ENCODE assay signal across 25 cellular contexts in genomic region chr4:8647626-8648025, GRCh38. TPM values are rescaled to one million over a fixed set of nuclear protein-coding genes. Genes with fewer than 3 reads are reported as not detected.
A peak's percentile ranks its signal among the peaks of the same experiment; 100 is the strongest.
DNase-seq lines count a peak whose midpoint lies in the region; ATAC-seq and TF ChIP-seq lines count a peak whose summit lies in the region.
"Had no signal": no experiment of that assay in that cellular context is flagged by ENCODE, and none has a peak within 500 bp of the region (broad histone marks: within the 10 kb centered on the region; RNA-seq: fewer than 3 reads in every experiment).

No MANE protein-coding gene starts in this region.

- no peak overlapping the region for H3K27ac ChIP-seq in upper lobe of right lung
- H3K27ac ChIP-seq: esophagus squamous epithelium, GM23248, heart right ventricle, neural progenitor cell, prostate gland had no signal

- DNase-seq in DMS79 (lab: John Stamatoyannopoulos, UW) (peak; percentile 63), NCI-H1105 treated with DMSO at 0.1 percent for 48 hours (lab: John Stamatoyannopoulos, UW) (peak; percentile 10), ecto neural progenitor cell (ENCODE audit: low spot score) (peak; percentile 45), posterior vena cava (ENCODE audit: low spot score) (peak; percentile 31), NCI-H1048 (lab: John Stamatoyannopoulos, UW) (no peak), SIG-M5 (lab: John Stamatoyannopoulos, UW) (no peak), erythroblast (lab: John Stamatoyannopoulos, UW) (no peak), upper lobe of right lung (no peak)
- DNase-seq: ACHN; activated CD4-positive, alpha-beta T cell treated with anti-CD3 and anti-CD28 coated beads, Interleukin-2, amount 10 ng/mL, durations not matched to agents 24 days and 14 days; activated naive CD4-positive, alpha-beta T cell treated with anti-CD3 and anti-CD28 coated beads, Interleukin-2, amount 50 U/mL, for 16 hours; amygdala; BE2C; esophagus squamous epithelium; foreskin melanocyte; GM23248; heart right ventricle; Kasumi-1; NCI-H526 treated with DMSO at 0.1 percent for 48 hours; SHP77 treated with DMSO at 0.1 percent for 48 hours; SW 1271 had no signal

- intact Hi-C loops in posterior vena cava (cut with DNase I) = no loop called here
- intact Hi-C loops in upper lobe of right lung (cut with DNase I) = no loop called here

- ATAC-seq in upper lobe of right lung = no peak
- ATAC-seq: GM12878, heart right ventricle, Panc1 had no signal

- H3K27me3 ChIP-seq in upper lobe of right lung = peaks cover 6% of the 10 kb centered on the region
- H3K27me3 ChIP-seq: BE2C, neural progenitor cell had no signal

- no peaks in the 10 kb centered on the region for H3K9me3 ChIP-seq in upper lobe of right lung
- H3K9me3 ChIP-seq: BE2C, esophagus squamous epithelium, heart right ventricle, prostate gland had no signal

- TF ChIP-seq POLR2A in erythroblast (IDR thresholded peaks at IDR 0.05; ENCODE audit: low read length) = no peak

- H3K4me3 ChIP-seq in upper lobe of right lung = no peak overlapping the region
- H3K4me3 ChIP-seq: esophagus squamous epithelium, GM12878, GM23248, heart right ventricle, neural progenitor cell, prostate gland had no signal

- no peak for TF ChIP-seq CTCF in upper lobe of right lung (IDR thresholded peaks at IDR 0.05)

- H3K4me1 ChIP-seq in upper lobe of right lung = no peaks in the 10 kb centered on the region
- H3K4me1 ChIP-seq: BE2C, esophagus squamous epithelium, heart right ventricle, prostate gland had no signal

- H3K36me3 ChIP-seq in upper lobe of right lung = no peaks in the 10 kb centered on the region
- H3K36me3 ChIP-seq: BE2C, esophagus squamous epithelium, heart right ventricle, neural progenitor cell, prostate gland had no signal

RNA-seq across cellular contexts. Expression of gene CPZ, which starts 55.1 kb away (rescaled TPM):
- total RNA-seq in posterior vena cava (10 to 100 TPM in 1 of 2 donors, 1 to 10 TPM in 1; 5.3 to 15.6 TPM), upper lobe of right lung (6.7 TPM)
- total RNA-seq: activated CD4-positive, alpha-beta T cell treated with anti-CD3 and anti-CD28 coated beads, Interleukin-2, amount 10 ng/mL, durations not matched to agents 24 days and 14 days; GM12878 had no signal

Comparison
In these comparisons a context has a peak if more than half of its experiments do, and no peak if none do; other contexts are left out.
1. DNase-seq: peak in DMS79 (single experiment), NCI-H1105 treated with DMSO at 0.1 percent for 48 hours (single experiment), ecto neural progenitor cell (single experiment) and posterior vena cava (single experiment); none in NCI-H1048 (single experiment), SIG-M5 (single experiment), erythroblast (0 of 2) and upper lobe of right lung (single experiment).